ENCODE assay signal across 1 cellular context in the genomic region with DNA sequence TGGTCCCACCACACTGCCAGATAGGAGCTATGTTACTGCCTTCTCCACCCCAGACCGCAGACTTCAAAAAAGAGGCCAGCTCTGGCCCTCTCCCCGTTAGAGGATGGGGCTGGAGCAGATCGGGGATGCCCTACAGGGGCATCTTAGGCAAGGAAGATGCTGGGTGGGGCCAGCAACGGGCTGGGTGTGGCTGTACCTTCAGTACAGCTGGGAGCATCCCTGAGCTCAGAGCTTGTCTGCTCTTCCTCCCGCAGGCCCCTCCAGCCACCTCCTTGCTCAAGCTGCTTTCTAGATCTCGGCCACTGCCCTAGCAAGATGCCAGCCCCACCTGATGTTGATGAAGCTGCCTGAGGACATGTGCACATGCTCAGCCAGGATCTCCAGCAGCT.
TF ChIP-seq lines count a peak whose summit lies in the region.

No MANE protein-coding gene starts in this region.

TF ChIP-seq in HepG2, 621 proteins besides CTCF, POLR2A, EP300 and RAD21:
- TF ChIP-seq NFKBIZ (CRISPR knock-in tag; IDR thresholded peaks at IDR 0.05), result no peak
- 0 out of 2 replicates have a peak, but pooled peaks have one; percentile 9 for TF ChIP-seq ZNF598 (CRISPR knock-in tag; IDR thresholded peaks at IDR 0.05; ENCODE audit: borderline replicate concordance)
- no peak for TF ChIP-seq HDAC6 (IDR thresholded peaks at IDR 0.05; ENCODE audit: low read depth, low read length)
- TF ChIP-seq KLF16 (CRISPR knock-in tag; IDR thresholded peaks at IDR 0.05), result 0 out of 4 replicates have a peak, but pooled peaks of 1 of the 2 experiments have one; percentile 73
- TF ChIP-seq ZNF547 (CRISPR knock-in tag; IDR thresholded peaks at IDR 0.05), result 0 out of 2 replicates have a peak, but pooled peaks have one; percentile 15
- TF ChIP-seq, protein P1, sequence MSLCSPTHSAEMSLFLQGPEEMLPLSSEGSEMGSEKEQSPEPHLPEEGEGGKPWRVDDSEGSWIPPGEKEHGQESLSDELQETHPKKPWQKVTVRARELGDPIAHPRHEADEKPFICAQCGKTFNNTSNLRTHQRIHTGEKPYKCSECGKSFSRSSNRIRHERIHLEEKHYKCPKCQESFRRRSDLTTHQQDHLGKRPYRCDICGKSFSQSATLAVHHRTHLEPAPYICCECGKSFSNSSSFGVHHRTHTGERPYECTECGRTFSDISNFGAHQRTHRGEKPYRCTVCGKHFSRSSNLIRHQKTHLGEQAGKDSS (CRISPR knock-in tag; IDR thresholded peaks at IDR 0.05; ENCODE audit: borderline replicate concordance, low read depth), result 0 out of 2 replicates have a peak, but pooled peaks have one; percentile 15
- 0 out of 2 replicates have a peak, but pooled peaks have one; percentile 10 for TF ChIP-seq ZNF136 (CRISPR knock-in tag; IDR thresholded peaks at IDR 0.05; ENCODE audit: low read depth)
- 0 out of 2 replicates have a peak, but pooled peaks have one; percentile 12 for TF ChIP-seq ZBTB8A (CRISPR knock-in tag; IDR thresholded peaks at IDR 0.05; ENCODE audit: borderline replicate concordance, low read depth)
- TF ChIP-seq SIN3A (IDR thresholded peaks at IDR 0.05; ENCODE audit: borderline replicate concordance, low read depth, low read length), result 0 out of 2 replicates have a peak, but pooled peaks have one; percentile 5
